In the genomic region with DNA sequence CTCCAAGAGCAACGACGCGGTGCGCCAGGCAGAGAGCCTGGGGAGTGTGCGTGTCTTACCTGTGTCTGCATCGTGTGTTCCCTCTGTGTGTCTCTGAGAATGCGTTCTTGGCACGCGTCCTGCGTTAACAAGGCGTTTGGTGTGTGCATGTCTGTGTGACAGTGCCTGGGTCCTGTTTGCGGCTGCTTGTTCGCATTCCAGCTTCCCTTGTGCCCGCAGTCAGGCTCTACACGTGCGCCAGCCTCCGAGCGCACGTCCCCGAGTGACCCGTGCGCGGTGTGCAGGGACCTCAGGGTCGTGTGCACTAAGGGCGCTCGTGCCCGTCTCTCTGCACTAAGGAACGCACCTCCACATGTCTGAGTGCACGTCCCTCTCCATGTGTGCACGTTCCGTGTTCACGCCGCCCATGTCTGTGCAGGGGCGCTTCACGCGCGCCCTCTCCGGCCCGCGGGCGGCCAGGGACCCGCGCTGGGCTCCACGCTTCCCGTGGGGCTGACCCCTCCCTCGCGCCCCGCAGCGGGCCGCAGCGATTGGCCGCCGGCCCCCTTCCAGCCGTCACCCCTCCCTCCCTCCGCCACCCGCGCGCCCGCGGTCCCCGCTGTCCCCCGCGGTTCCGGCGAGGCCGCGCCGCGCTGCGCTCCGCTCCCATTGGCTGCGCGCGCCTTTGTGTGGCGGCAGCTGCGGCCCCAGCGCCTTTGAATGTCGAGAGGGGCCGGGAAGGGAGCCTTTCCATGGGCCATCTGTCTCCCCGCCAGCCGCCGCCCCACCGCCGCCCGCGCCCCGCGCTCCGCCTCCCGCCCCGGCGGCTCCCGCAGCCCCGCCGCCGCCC, we compare ENCODE assay signal across 8 cellular contexts.
DNase-seq lines count a peak whose midpoint lies in the region; ATAC-seq and TF ChIP-seq lines count a peak whose summit lies in the region.

No MANE protein-coding gene starts in this region.

- no peaks in the 10 kb centered on the region for H3K9me3 ChIP-seq in iPS-20b (ENCODE audit: insufficient read depth, low read depth, low read length)

- H3K4me3 ChIP-seq in astrocyte of the spinal cord (ENCODE audit: low read depth, low read length) (peak overlapping the region; percentile 25), iPS-20b (ENCODE audit: low read length) (peak overlapping the region; percentile 69), skin epidermis (peak overlapping the region; percentile 32 to 63 (median 47))

- H3K27me3 ChIP-seq in iPS-20b (ENCODE audit: insufficient read depth, low read length): peaks cover 46% of the 10 kb centered on the region

- POLR2A ChIA-PET in activated CD4-positive, alpha-beta T cell treated with anti-CD3 and anti-CD28 coated beads, Interleukin-2, amount 10 ng/mL, durations not matched to agents 7 days and 5 days (lab: Charles Lee): no interaction called here

- peaks cover 30% of the 10 kb centered on the region for H3K4me1 Mint-ChIP-seq in activated CD4-positive, alpha-beta T cell treated with anti-CD3 and anti-CD28 coated beads, Interleukin-2, amount 10 ng/mL, durations not matched to agents 7 days and 5 days

- no peaks in the 10 kb centered on the region for H3K9me3 Mint-ChIP-seq in activated CD4-positive, alpha-beta T cell treated with anti-CD3 and anti-CD28 coated beads, Interleukin-2, amount 10 ng/mL, durations not matched to agents 7 days and 5 days

- TF ChIP-seq CTCF in astrocyte of the spinal cord (IDR thresholded peaks at IDR 0.05; ENCODE audit: low read depth, low read length): no peak

- in situ Hi-C loops in astrocyte of the spinal cord (cut with HindIII; ENCODE audit: low sequenced_read_pairs): no loop called here

- H3K9ac ChIP-seq in iPS-20b (ENCODE audit: low read depth, low read length): peak overlapping the region; percentile 52; the same call in 1 of the 2 replicates

- H3K27ac Mint-ChIP-seq in activated CD4-positive, alpha-beta T cell treated with anti-CD3 and anti-CD28 coated beads, Interleukin-2, amount 10 ng/mL, durations not matched to agents 7 days and 5 days: no peak overlapping the region

- DNase-seq in activated CD4-positive, alpha-beta T cell treated with anti-CD3 and anti-CD28 coated beads, Interleukin-2, amount 10 ng/mL, durations not matched to agents 7 days and 5 days: peak; percentile 13
- DNase-seq in activated CD4-positive, alpha-beta T cell treated with anti-CD3 and anti-CD28 coated beads, Interleukin-2, amount 50 U/mL, for 4 hours: no peak
- DNase-seq in NCI-H526 (lab: John Stamatoyannopoulos, UW): peak; percentile 33 to 78
- DNase-seq in astrocyte of the spinal cord (ENCODE audit: low read depth, low spot score): no peak
- no peak for DNase-seq in kidney glomerular epithelial cell (lab: John Stamatoyannopoulos, UW)

- peaks cover 5% of the 10 kb centered on the region for H3K36me3 Mint-ChIP-seq in activated CD4-positive, alpha-beta T cell treated with anti-CD3 and anti-CD28 coated beads, Interleukin-2, amount 10 ng/mL, durations not matched to agents 7 days and 5 days (ENCODE audit: low read depth)

- H3K27ac ChIP-seq in iPS-20b (ENCODE audit: low read length) (no peak overlapping the region), skin epidermis (peak overlapping the region in 2 of 21 experiments; percentile 16 to 33)

- H3K4me3 Mint-ChIP-seq in activated CD4-positive, alpha-beta T cell treated with anti-CD3 and anti-CD28 coated beads, Interleukin-2, amount 10 ng/mL, durations not matched to agents 7 days and 5 days: peak overlapping the region; percentile 59

- H3K36me3 ChIP-seq in iPS-20b (ENCODE audit: insufficient read depth, low read depth, low read length): no peaks in the 10 kb centered on the region

- ATAC-seq in GM18870 (IDR thresholded peaks at IDR 0.05; ENCODE audit: unreplicated experiment): no peak

- peaks cover 85% of the 10 kb centered on the region for H3K27me3 Mint-ChIP-seq in activated CD4-positive, alpha-beta T cell treated with anti-CD3 and anti-CD28 coated beads, Interleukin-2, amount 10 ng/mL, durations not matched to agents 7 days and 5 days

- H3K4me1 ChIP-seq in iPS-20b (ENCODE audit: insufficient read depth, low read length): peaks cover 25% of the 10 kb centered on the region

- CTCF ChIA-PET in activated CD4-positive, alpha-beta T cell treated with anti-CD3 and anti-CD28 coated beads, Interleukin-2, amount 10 ng/mL, durations not matched to agents 7 days and 5 days (lab: Charles Lee): interaction anchor here (0.7 kb wide), 1 partner anchor 73 kb away, joined by 3 read pairs; no protein-coding TSS in a partner anchor

Comparison
In these comparisons a context has a peak if more than half of its experiments do, and no peak if none do; other contexts are left out.
1. DNase-seq: peak in activated CD4-positive, alpha-beta T cell treated with anti-CD3 and anti-CD28 coated beads, Interleukin-2, amount 10 ng/mL, durations not matched to agents 7 days and 5 days (single experiment) and NCI-H526 (2 of 2); none in activated CD4-positive, alpha-beta T cell treated with anti-CD3 and anti-CD28 coated beads, Interleukin-2, amount 50 U/mL, for 4 hours (0 of 2), astrocyte of the spinal cord (single experiment) and kidney glomerular epithelial cell (single experiment).
2. Peak in every context shown above with its lines, with median percentiles within 50 percentile points of each other: H3K4me3 ChIP-seq.